ENCODE assay signal across 8 cellular contexts in the genomic region with DNA sequence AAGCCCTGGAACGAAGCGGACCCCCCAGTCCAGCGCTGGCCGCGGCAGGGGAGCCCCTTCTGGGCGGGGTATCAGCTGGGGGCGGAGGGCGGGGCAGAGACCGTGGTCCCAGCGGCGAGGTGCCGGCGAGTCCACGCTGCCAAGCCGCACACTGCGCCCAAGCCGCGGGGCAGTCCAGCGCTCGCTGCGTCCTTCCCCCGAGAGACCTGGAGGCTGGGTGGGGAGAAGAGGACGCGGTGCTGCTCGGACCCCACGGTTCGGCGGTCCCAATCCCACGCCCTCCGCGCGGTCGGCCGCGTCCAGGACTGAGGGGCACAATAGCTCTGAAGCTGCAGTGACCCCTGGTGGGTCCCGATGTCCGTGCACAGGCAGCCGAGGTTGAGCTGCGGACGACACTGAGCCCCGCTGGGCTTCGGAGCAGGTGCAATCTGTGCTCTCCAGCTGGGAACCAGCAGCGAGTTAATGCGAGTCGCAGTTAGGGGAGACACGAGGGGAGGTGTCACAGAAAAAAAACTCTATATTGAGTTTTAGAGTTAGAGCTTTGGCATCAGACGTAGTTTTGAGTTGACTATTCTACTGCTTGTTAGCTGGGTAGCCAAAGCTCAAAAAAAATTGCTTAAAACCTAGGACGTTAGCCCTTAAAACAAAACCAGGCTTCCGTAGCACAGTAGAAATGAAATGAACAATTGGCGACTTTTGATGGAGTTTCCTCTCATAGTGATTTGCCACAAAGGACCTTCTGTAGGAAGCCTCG. TPM values are rescaled to one million over a fixed set of nuclear protein-coding genes. Genes with fewer than 3 reads are reported as not detected.
DNase-seq lines count a peak whose midpoint lies in the region; ATAC-seq and TF ChIP-seq lines count a peak whose summit lies in the region.

No MANE protein-coding gene starts in this region.

- RAD21 ChIA-PET in HCT116 (lab: Charles Lee; ENCODE audit: low non-redundant PET in 1 of 2, low total read pairs in 2 of 2, uncharacterized antibody in 2 of 2, unreplicated experiment in 2 of 2) = interaction anchor here (0.7 to 1.8 kb wide), 6 partner anchors 182 to 245 kb away, joined by 3 to 5 read pairs (median 4); no protein-coding TSS in a partner anchor

- H3K27ac ChIP-seq in HCT116 (ENCODE audit: low read depth, low read length) = peak overlapping the region; percentile 46; the same call in 1 of the 2 replicates

- POLR2A ChIA-PET in HCT116 (lab: Charles Lee) = interaction anchor here (0.7 to 1.4 kb wide), 3 partner anchors 8 to 259 kb away, joined by 3 to 5 read pairs (median 4); no protein-coding TSS in a partner anchor

- DNase-seq in activated T-cell treated with anti-CD3 and anti-CD28 coated beads for 48 hours (ENCODE audit: low read depth) = peak; percentile 47
- DNase-seq in activated T-cell treated with anti-CD3 and anti-CD28 coated beads, Interleukin-2, amount 50 U/mL, for 1 hour = no peak
- peak; percentile 56 for DNase-seq in HCT116 (ENCODE audit: low read depth, low spot score)
- peak; percentile 85 for DNase-seq in LoVo (ENCODE audit: low spot score)
- DNase-seq in SKM-1 (lab: John Stamatoyannopoulos, UW; ENCODE audit: unreplicated experiment) = peak; percentile 35
- DNase-seq in dermis microvascular lymphatic vessel endothelial cell (ENCODE audit: low read depth in 2 of 2) = peak; percentile 77 to 87
- DNase-seq in left colon = peak; percentile 82 to 86
- DNase-seq in stimulated activated CD4-positive, alpha-beta T cell treated with anti-CD3 and anti-CD28 coated beads, Interleukin-2, amount 100 ng/mL, for 48 hours = peak; percentile 14 to 34

- no peaks in the 10 kb centered on the region for H3K36me3 ChIP-seq in HCT116 (ENCODE audit: control insufficient read depth in 1 of 2, insufficient read depth in 2 of 2, low read length in 2 of 2)

- intact Hi-C loops in HCT116 (cut with micrococcal nuclease) (loop anchor here (1.0 to 10.0 kb wide), 3 partner anchors 210 to 335 kb away; no protein-coding TSS in a partner anchor), left colon (cut with DNase I, micrococcal nuclease) (loop anchor here in 1 of 2 donors (10.0 kb wide), 1 partner anchor 215 kb away; no protein-coding TSS in a partner anchor)

- H3K9me3 ChIP-seq in HCT116 (ENCODE audit: control insufficient read depth in 1 of 2, insufficient read depth in 1 of 2, low read depth in 1 of 2, low read length in 2 of 2) = no peaks in the 10 kb centered on the region

- CTCF ChIA-PET in HCT116 (lab: Charles Lee) = interaction anchor here (0.6 to 2.3 kb wide), 24 partner anchors 10 to 338 kb away, joined by 3 to 52 read pairs (median 4); no protein-coding TSS in a partner anchor

- peak overlapping the region; percentile 63 to 67 for H3K4me3 ChIP-seq in HCT116 (replicated peaks in 1 of 2; ENCODE audit: low read depth in 1 of 2, low read length in 2 of 2)

- no peaks in the 10 kb centered on the region for H3K79me2 ChIP-seq in HCT116 (ENCODE audit: insufficient read depth, low read length)

- peak; percentile 91 for ATAC-seq in HCT116
- peak; percentile 88 for ATAC-seq in left colon

- no peak for TF ChIP-seq POLR2A in HCT116 (IDR thresholded peaks at IDR 0.05; ENCODE audit: borderline replicate concordance, extremely low read depth, insufficient read depth, insufficient read length)

- H3K4me2 ChIP-seq in HCT116 (ENCODE audit: low read length) = peak overlapping the region; percentile 89

- TF ChIP-seq RAD21 in HCT116 (IDR thresholded peaks at IDR 0.05; ENCODE audit: low read depth) = peak; percentile 88

- peak overlapping the region; percentile 38 for H3K9ac ChIP-seq in HCT116 (ENCODE audit: low read length)

- H3K9me2 ChIP-seq in HCT116 (ENCODE audit: insufficient read depth) = no peaks in the 10 kb centered on the region

- no peaks in the 10 kb centered on the region for H4K20me1 ChIP-seq in HCT116 (ENCODE audit: insufficient read depth)

- H3K27me3 ChIP-seq in HCT116 (ENCODE audit: insufficient read depth, low read length) = peaks cover 3% of the 10 kb centered on the region; the same call in 1 of the 2 replicates

- no TSS peak for BruUV-seq in HCT116 (replicated peaks; lab: Mats Ljungman, UMichigan)

- H3K4me1 ChIP-seq in HCT116 (ENCODE audit: control insufficient read depth in 1 of 2, insufficient read depth in 2 of 2, low read length in 2 of 2) = peaks cover 0 to 15% of the 10 kb centered on the region in 2 experiments; a peak in 1 of 4 replicates

- peak; percentile 85 to 90 (median 89) for TF ChIP-seq CTCF in HCT116 (IDR thresholded peaks at IDR 0.05 in 2 of 3, conservative IDR thresholded peaks at IDR 0.05 in 1 of 3; ENCODE audit: borderline replicate concordance in 1 of 3, insufficient read depth in 1 of 3, low read depth in 2 of 3, low read length in 2 of 3)

- peak overlapping the region; percentile 47 for H2AFZ ChIP-seq in HCT116 (ENCODE audit: low read depth, low read length, poor library complexity, severe bottlenecking)

TF ChIP-seq in HCT116, 20 proteins besides CTCF, POLR2A, EP300 and RAD21:
- TF ChIP-seq YY1 (IDR thresholded peaks at IDR 0.05; ENCODE audit: extremely low read depth, insufficient replicate concordance, low read depth, low read length) (peak; percentile 16), EGR1 (IDR thresholded peaks at IDR 0.05; ENCODE audit: low read depth) (0 out of 2 replicates have a peak, but pooled peaks have one; percentile 23), JUND (IDR thresholded peaks at IDR 0.05) (no peak), CBX3 (IDR thresholded peaks at IDR 0.05; ENCODE audit: low read depth) (0 out of 2 replicates have a peak, but pooled peaks have one; percentile 6)
- TF ChIP-seq, protein P1, sequence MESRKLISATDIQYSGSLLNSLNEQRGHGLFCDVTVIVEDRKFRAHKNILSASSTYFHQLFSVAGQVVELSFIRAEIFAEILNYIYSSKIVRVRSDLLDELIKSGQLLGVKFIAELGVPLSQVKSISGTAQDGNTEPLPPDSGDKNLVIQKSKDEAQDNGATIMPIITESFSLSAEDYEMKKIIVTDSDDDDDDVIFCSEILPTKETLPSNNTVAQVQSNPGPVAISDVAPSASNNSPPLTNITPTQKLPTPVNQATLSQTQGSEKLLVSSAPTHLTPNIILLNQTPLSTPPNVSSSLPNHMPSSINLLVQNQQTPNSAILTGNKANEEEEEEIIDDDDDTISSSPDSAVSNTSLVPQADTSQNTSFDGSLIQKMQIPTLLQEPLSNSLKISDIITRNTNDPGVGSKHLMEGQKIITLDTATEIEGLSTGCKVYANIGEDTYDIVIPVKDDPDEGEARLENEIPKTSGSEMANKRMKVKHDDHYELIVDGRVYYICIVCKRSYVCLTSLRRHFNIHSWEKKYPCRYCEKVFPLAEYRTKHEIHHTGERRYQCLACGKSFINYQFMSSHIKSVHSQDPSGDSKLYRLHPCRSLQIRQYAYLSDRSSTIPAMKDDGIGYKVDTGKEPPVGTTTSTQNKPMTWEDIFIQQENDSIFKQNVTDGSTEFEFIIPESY (IDR thresholded peaks at IDR 0.05; ENCODE audit: extremely low read depth, insufficient replicate concordance, low read length) = no peak
- TF ChIP-seq, protein P2, sequence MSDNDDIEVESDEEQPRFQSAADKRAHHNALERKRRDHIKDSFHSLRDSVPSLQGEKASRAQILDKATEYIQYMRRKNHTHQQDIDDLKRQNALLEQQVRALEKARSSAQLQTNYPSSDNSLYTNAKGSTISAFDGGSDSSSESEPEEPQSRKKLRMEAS (IDR thresholded peaks at IDR 0.05) = peak; percentile 39; the same call in 1 of the 2 replicates

RNA-seq across cellular contexts. Expression of a gene that starts 1.2 kb away (rescaled TPM):
- total RNA-seq in HCT116 (2021; ENCODE audit: unreplicated experiment) (2.8 TPM), dermis microvascular lymphatic vessel endothelial cell (17.8 and 27.6 TPM in 2 replicates), left colon (10 to 100 TPM; 10.2 to 34.0 TPM)
- polyA plus RNA-seq in HCT116 (2012) = 1.0 and 1.1 TPM in 2 replicates
